ENCODE assay signal across 8 cellular contexts in the genomic region with DNA sequence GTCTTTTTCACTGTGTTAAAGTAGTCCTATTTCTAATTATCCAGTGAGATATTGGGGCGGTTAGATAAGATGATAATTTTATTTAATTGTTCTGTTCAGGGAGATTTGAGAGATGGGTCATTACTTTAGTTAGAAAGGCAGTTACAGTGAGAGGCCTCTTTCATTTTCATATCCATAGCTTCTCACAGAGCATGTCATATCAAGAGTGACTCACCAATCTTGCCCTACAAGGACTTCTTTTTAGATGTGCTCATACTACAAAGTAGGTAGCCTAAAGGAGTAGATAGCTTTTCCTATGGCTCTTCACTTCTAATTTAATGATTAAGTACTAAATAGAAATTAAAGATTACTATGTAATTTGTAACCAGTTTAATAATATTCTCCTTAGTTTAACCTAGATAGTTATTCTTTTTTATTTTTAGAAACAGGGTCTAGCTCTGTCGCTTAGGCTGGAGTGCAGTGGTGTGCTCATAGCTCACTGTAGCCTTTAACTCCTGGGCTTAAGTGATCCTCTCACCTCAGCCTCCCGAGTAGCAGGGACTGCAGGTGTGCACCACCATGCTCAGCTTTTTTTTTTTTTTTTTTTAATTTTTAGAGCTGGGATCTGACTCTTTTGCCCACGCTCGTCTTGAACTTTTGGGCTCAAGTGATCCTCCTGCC.
A peak's percentile ranks its signal among the peaks of the same experiment; 100 is the strongest.
DNase-seq lines count a peak whose midpoint lies in the region; ATAC-seq and TF ChIP-seq lines count a peak whose summit lies in the region.

No MANE protein-coding gene starts in this region.

- H3K36me3 ChIP-seq in IMR-90 (ENCODE audit: control insufficient read depth, insufficient read depth, low read length) (no peaks in the 10 kb centered on the region), thyroid gland (no peaks in the 10 kb centered on the region)

- H3K36me3 Mint-ChIP-seq in osteocyte (ENCODE audit: unreplicated experiment) = peaks cover 5% of the 10 kb centered on the region

- POLR2A ChIA-PET in IMR-90 (lab: Charles Lee; ENCODE audit: unreplicated experiment) = no interaction called here

- no peaks in the 10 kb centered on the region for H3K27me3 Mint-ChIP-seq in osteocyte (ENCODE audit: unreplicated experiment)

- CTCF ChIA-PET in IMR-90 (lab: Yijun Ruan, JAX) = interaction anchor here (1.6 kb wide), 1 partner anchor 14 kb away, joined by 5 read pairs; no protein-coding TSS in a partner anchor

- H3K79me1 ChIP-seq in IMR-90 (ENCODE audit: low read depth in 1 of 2, low read length in 2 of 2) = peaks cover 14 to 42% of the 10 kb centered on the region in 2 experiments

- no peak overlapping the region for H4K5ac ChIP-seq in IMR-90 (ENCODE audit: low read depth, low read length)

- no peak overlapping the region for H3K4me3 Mint-ChIP-seq in osteocyte (ENCODE audit: unreplicated experiment)

- DNase-seq in IMR-90 (peak; percentile 82), foreskin fibroblast (peak; percentile 27 to 47), thyroid gland (no peak), osteocyte (ENCODE audit: extremely low spot score, unreplicated experiment) (no peak), middle frontal gyrus (ENCODE audit: extremely low spot score, low spot score) (no peak), NCI-H345 (lab: John Stamatoyannopoulos, UW) (no peak)

- H4K20me1 ChIP-seq in IMR-90 (ENCODE audit: insufficient read depth, low read length) = peaks cover 3% of the 10 kb centered on the region; the same call in 1 of the 2 replicates

- no peak overlapping the region for H3K9ac ChIP-seq in IMR-90 (ENCODE audit: low read depth, low read length)

- H3K27me3 ChIP-seq in IMR-90 (ENCODE audit: control insufficient read depth, insufficient read depth, low read length) = no peaks in the 10 kb centered on the region
- H3K27me3 ChIP-seq in thyroid gland = no peaks in the 10 kb centered on the region

- peaks cover 2% of the 10 kb centered on the region; the same call in 1 of the 2 replicates for H3K9me1 ChIP-seq in IMR-90 (ENCODE audit: insufficient read depth, low read length)

- H4K91ac ChIP-seq in IMR-90 (ENCODE audit: insufficient read depth, low read depth, low read length) = no peak overlapping the region

- H2AK5ac ChIP-seq in IMR-90 (ENCODE audit: low read depth, low read length) = no peak overlapping the region

- no peak overlapping the region for H3K4ac ChIP-seq in IMR-90 (ENCODE audit: low read depth, low read length)

- TF ChIP-seq CTCF in IMR-90 (conservative IDR thresholded peaks at IDR 0.05; ENCODE audit: low read depth, low read length) = no peak
- no peak for TF ChIP-seq CTCF in foreskin fibroblast (IDR thresholded peaks at IDR 0.05; ENCODE audit: low read depth, low read length)
- TF ChIP-seq CTCF in thyroid gland (IDR thresholded peaks at IDR 0.05) = no peak
- TF ChIP-seq CTCF in osteocyte (IDR thresholded peaks at IDR 0.05) = no peak

- peak overlapping the region; percentile 12; the same call in 1 of the 2 replicates for H3K4me2 ChIP-seq in IMR-90 (ENCODE audit: low read depth, low read length)

- no peak overlapping the region for H2BK20ac ChIP-seq in IMR-90 (ENCODE audit: low read depth, low read length)

- intact Hi-C loops in IMR-90 (cut with micrococcal nuclease) = loop anchor here (5.0 kb wide), 1 partner anchor 41 kb away; no protein-coding TSS in a partner anchor
- intact Hi-C loops in thyroid gland (cut with DNase I) = no loop called here

- TF ChIP-seq POLR2A in IMR-90 (IDR thresholded peaks at IDR 0.05; ENCODE audit: low read depth, low read length) (no peak), thyroid gland (IDR thresholded peaks at IDR 0.05) (no peak)

- H3K9me3 ChIP-seq in IMR-90 (ENCODE audit: control insufficient read depth, insufficient read depth, low read length) (no peaks in the 10 kb centered on the region), thyroid gland (no peaks in the 10 kb centered on the region)

- H2BK120ac ChIP-seq in IMR-90 (ENCODE audit: low read depth, low read length) = no peak overlapping the region; the same call in 1 of the 2 replicates

- no peak overlapping the region for H2AFZ ChIP-seq in IMR-90 (replicated peaks; ENCODE audit: low read length, poor library complexity)

- dilution Hi-C loops in IMR-90 (cut with HindIII; ENCODE audit: low sequenced_read_pairs, unreplicated experiment) = no loop called here

- no peak overlapping the region for H3K27ac Mint-ChIP-seq in osteocyte (ENCODE audit: unreplicated experiment)

- no TSS peak for BruUV-seq in IMR-90 (replicated peaks; lab: Mats Ljungman, UMichigan)

- no peak overlapping the region for H2AK9ac ChIP-seq in IMR-90 (replicated peaks; ENCODE audit: low read depth, low read length, poor library complexity)

- H2BK15ac ChIP-seq in IMR-90 (ENCODE audit: low read depth, low read length) = no peak overlapping the region

- no peak overlapping the region for H3K14ac ChIP-seq in IMR-90 (replicated peaks; ENCODE audit: low read depth, low read length)

- TF ChIP-seq RAD21 in IMR-90 (IDR thresholded peaks at IDR 0.05; ENCODE audit: low read length) = no peak

- H3K23ac ChIP-seq in IMR-90 (ENCODE audit: low read depth, low read length) = no peak overlapping the region

- H3K4me1 Mint-ChIP-seq in osteocyte (ENCODE audit: unreplicated experiment) = peaks cover 6% of the 10 kb centered on the region

- no peak overlapping the region for H3K56ac ChIP-seq in IMR-90 (ENCODE audit: extremely low read depth, insufficient read depth, low read length)

- H3K4me1 ChIP-seq in IMR-90 (ENCODE audit: control insufficient read depth, insufficient read depth, low read length) (no peaks in the 10 kb centered on the region), thyroid gland (no peaks in the 10 kb centered on the region)

- H3K9me3 Mint-ChIP-seq in osteocyte (ENCODE audit: unreplicated experiment) = peaks cover 7% of the 10 kb centered on the region

- no peak overlapping the region for H3K27ac ChIP-seq in IMR-90 (ENCODE audit: insufficient read depth, low read length)
- H3K27ac ChIP-seq in thyroid gland = no peak overlapping the region

- no peak overlapping the region for H3K18ac ChIP-seq in IMR-90 (ENCODE audit: low read depth, low read length)

- ATAC-seq in GM18508 (IDR thresholded peaks at IDR 0.05; ENCODE audit: insufficient read depth, unreplicated experiment) (peak; percentile 97), GM21737 (IDR thresholded peaks at IDR 0.05; ENCODE audit: unreplicated experiment) (peak; percentile 90), IMR-90 (ENCODE audit: low read depth) (peak; percentile 86)

- 100% methylated on average over 1 of the region's 5 CpGs; no CpG with 5 or more reads in 1 of the 2 experiments for WGBS in IMR-90 (ENCODE audit: extremely low coverage in 2 of 2, insufficient read length in 1 of 2), 2 experiments
- WGBS in thyroid gland, 2 donors = 97% methylated on average over 5 of the region's 5 CpGs

- H3K4me3 ChIP-seq in IMR-90 (ENCODE audit: insufficient read depth, low read depth, low read length) = no peak overlapping the region
- no peak overlapping the region for H3K4me3 ChIP-seq in foreskin fibroblast (ENCODE audit: low read depth in 1 of 2, low read length in 2 of 2)
- no peak overlapping the region for H3K4me3 ChIP-seq in thyroid gland (replicated peaks in 1 of 3)

- peak overlapping the region; percentile 64 for H2BK5ac ChIP-seq in IMR-90 (ENCODE audit: low read depth, low read length, poor library complexity, severe bottlenecking)

- no peak overlapping the region for H4K8ac ChIP-seq in IMR-90 (ENCODE audit: low read depth in 2 of 2, low read length in 2 of 2)

- in situ Hi-C loops in IMR-90 (cut with MboI; ENCODE audit: low sequenced_read_pairs) = no loop called here

TF ChIP-seq in IMR-90, 13 proteins besides CTCF, POLR2A, EP300 and RAD21:
- TF ChIP-seq BHLHE40 (IDR thresholded peaks at IDR 0.05; ENCODE audit: low read depth, low read length) (no peak), FOS (IDR thresholded peaks at IDR 0.05; ENCODE audit: low read depth, low read length) (peak; percentile 28; the same call in 1 of the 2 replicates)

Comparison
In these comparisons a context has a peak if more than half of its experiments do, and no peak if none do; other contexts are left out.
1. DNase-seq: peak in IMR-90 (single experiment) and foreskin fibroblast (2 of 2); none in thyroid gland (0 of 2), osteocyte (single experiment), middle frontal gyrus (single experiment) and NCI-H345 (single experiment).
2. Peak in every context shown above with its lines, with median percentiles within 50 percentile points of each other: ATAC-seq.